1 cellular context compared by ENCODE assay signal in genomic region chr5:466661-467310, GRCh38.
TF ChIP-seq lines count a peak whose summit lies in the region.

No MANE protein-coding gene starts in this region.

TF ChIP-seq in H1, 55 proteins besides CTCF, POLR2A, EP300 and RAD21:
- no peak for TF ChIP-seq BRCA1 (IDR thresholded peaks at IDR 0.05; ENCODE audit: low read depth, low read length)
- TF ChIP-seq RNF2 (IDR thresholded peaks at IDR 0.05; ENCODE audit: borderline replicate concordance, low read depth, low read length, missing control alignments, poor library complexity, severe bottlenecking): no peak
- no peak for TF ChIP-seq MAFK (IDR thresholded peaks at IDR 0.05; ENCODE audit: low read depth, low read length)
TF ChIP-seq in H1: peak in this region for 0.
